Comparison of ENCODE assay signal across 8 cellular contexts in genomic region chr16:1771864-1772361, GRCh38. TPM values are rescaled to one million over a fixed set of nuclear protein-coding genes. Genes with fewer than 3 reads are reported as not detected.
DNase-seq lines count a peak whose midpoint lies in the region; ATAC-seq and TF ChIP-seq lines count a peak whose summit lies in the region.

No MANE protein-coding gene starts in this region.

- no peak overlapping the region for H2AFZ ChIP-seq in OCI-LY1 (ENCODE audit: low read length)
- no peak overlapping the region for H2AFZ ChIP-seq in trophoblast cell (ENCODE audit: insufficient read depth, low read length, poor library complexity)

- H2BK5ac ChIP-seq in trophoblast cell (ENCODE audit: low read depth, low read length, poor library complexity) = no peak overlapping the region

- H3K4me1 ChIP-seq in OCI-LY1 (ENCODE audit: insufficient read depth, low read length, severe bottlenecking) = peaks cover 22% of the 10 kb centered on the region
- H3K4me1 ChIP-seq in trophoblast cell (ENCODE audit: control insufficient read depth in 1 of 2, insufficient read depth in 2 of 2, low read length in 2 of 2) = peaks cover 10 to 18% of the 10 kb centered on the region in 2 experiments

- H2BK12ac ChIP-seq in trophoblast cell (ENCODE audit: low read length) = no peak overlapping the region

- H4K8ac ChIP-seq in trophoblast cell (ENCODE audit: low read depth, low read length) = peak overlapping the region; percentile 88

- TF ChIP-seq CTCF in GM06990 (IDR thresholded peaks at IDR 0.05; ENCODE audit: insufficient read depth, low read length, poor library complexity, severe bottlenecking) (no peak), OCI-LY1 (IDR thresholded peaks at IDR 0.05; ENCODE audit: low read length) (no peak), epithelial cell of esophagus (IDR thresholded peaks at IDR 0.05; ENCODE audit: insufficient read depth, low read depth, low read length, missing control alignments) (no peak)

- H3K9me3 ChIP-seq in OCI-LY1 (ENCODE audit: low read length) (no peaks in the 10 kb centered on the region), trophoblast cell (ENCODE audit: insufficient read depth, low read depth, low read length) (peaks cover 2% of the 10 kb centered on the region)

- peak overlapping the region; percentile 83 for H3K27ac ChIP-seq in OCI-LY1 (ENCODE audit: low read depth, low read length, poor library complexity, severe bottlenecking)
- no peak overlapping the region for H3K27ac ChIP-seq in trophoblast cell (ENCODE audit: low read depth, low read length)

- H4K20me1 ChIP-seq in OCI-LY1 (ENCODE audit: insufficient read depth, low read length) = no peaks in the 10 kb centered on the region

- peak overlapping the region; percentile 44 for H3K18ac ChIP-seq in trophoblast cell (ENCODE audit: low read length)

- H3K79me2 ChIP-seq in OCI-LY1 (ENCODE audit: insufficient read depth, low read length) (0 out of 2 replicates have a peak, but pooled peaks cover 3% of the 10 kb centered on the region), trophoblast cell (ENCODE audit: control insufficient read depth, insufficient read depth, low read length, poor library complexity) (peaks cover 15% of the 10 kb centered on the region)

- H3K79me1 ChIP-seq in trophoblast cell (ENCODE audit: low read length) = peaks cover 22% of the 10 kb centered on the region

- no CpG with 5 or more reads among the region's 22 CpGs for WGBS in trophoblast cell (ENCODE audit: extremely low coverage, insufficient coverage, insufficient read length)

- no peaks in the 10 kb centered on the region for H3K9me2 ChIP-seq in OCI-LY1 (ENCODE audit: low read depth, low read length)

- no peak overlapping the region for H3K23ac ChIP-seq in trophoblast cell (ENCODE audit: low read length)

- H3K27me3 ChIP-seq in GM06990 (replicated peaks; ENCODE audit: control insufficient read depth, insufficient read depth, low read length) = no peaks in the 10 kb centered on the region
- H3K27me3 ChIP-seq in OCI-LY1 (ENCODE audit: insufficient read depth, low read length) = no peaks in the 10 kb centered on the region
- no peaks in the 10 kb centered on the region for H3K27me3 ChIP-seq in trophoblast cell (ENCODE audit: insufficient read depth, low read length)

- H3K4me2 ChIP-seq in OCI-LY1 (ENCODE audit: low read length) = peak overlapping the region; percentile 91
- H3K4me2 ChIP-seq in trophoblast cell (ENCODE audit: low read length) = peak overlapping the region; percentile 94

- H3K9ac ChIP-seq in OCI-LY1 (ENCODE audit: low read length) = peak overlapping the region; percentile 88
- peak overlapping the region; percentile 51 for H3K9ac ChIP-seq in trophoblast cell (ENCODE audit: low read length)

- H3K14ac ChIP-seq in trophoblast cell (ENCODE audit: low read length) = peak overlapping the region; percentile 52

- H3K4me3 ChIP-seq in GM06990 (replicated peaks; ENCODE audit: low read depth, low read length) (peak overlapping the region; percentile 84), OCI-LY1 (ENCODE audit: low read depth, low read length, poor library complexity, severe bottlenecking) (peak overlapping the region; percentile 85), epithelial cell of esophagus (ENCODE audit: low read length) (peak overlapping the region; percentile 71), trophoblast cell (ENCODE audit: low read depth, low read length) (peak overlapping the region; percentile 95)

- H3K36me3 ChIP-seq in GM06990 (ENCODE audit: control insufficient read depth, insufficient read depth, low read length) (peaks cover 33% of the 10 kb centered on the region), OCI-LY1 (ENCODE audit: insufficient read depth, low read length) (peaks cover 43% of the 10 kb centered on the region), trophoblast cell (ENCODE audit: control insufficient read depth in 1 of 2, insufficient read depth in 2 of 2, low read length in 2 of 2) (peaks cover 46 to 52% of the 10 kb centered on the region in 2 experiments)

- peak overlapping the region; percentile 50 for H4K12ac ChIP-seq in trophoblast cell (ENCODE audit: low read depth, low read length)

- ATAC-seq in HG03457 (IDR thresholded peaks at IDR 0.05; ENCODE audit: unreplicated experiment) (no peak), GM18867 (IDR thresholded peaks at IDR 0.05; ENCODE audit: unreplicated experiment) (no peak), HG03342 (IDR thresholded peaks at IDR 0.05; ENCODE audit: unreplicated experiment) (no peak), HG02852 (IDR thresholded peaks at IDR 0.05; ENCODE audit: unreplicated experiment) (no peak)

- H3F3A ChIP-seq in OCI-LY1 (ENCODE audit: insufficient read depth, low read length) = no peaks in the 10 kb centered on the region

- peak overlapping the region; percentile 68 for H3K4ac ChIP-seq in trophoblast cell (ENCODE audit: low read depth, low read length)

- H2BK120ac ChIP-seq in trophoblast cell (ENCODE audit: insufficient read depth, low read length, poor library complexity) = no peak overlapping the region

- DNase-seq in GM06990 (ENCODE audit: extremely low read depth, insufficient read length) = no peak
- DNase-seq in epithelial cell of esophagus (ENCODE audit: low read depth) = no peak
- DNase-seq in trophoblast cell = no peak

- peak overlapping the region; percentile 17 for H2AK5ac ChIP-seq in trophoblast cell (ENCODE audit: low read length)

- peak overlapping the region; percentile 46 for H4K91ac ChIP-seq in trophoblast cell (ENCODE audit: low read depth, low read length)

RNA-seq across cellular contexts. Expression of gene NME3, which starts 0.6 kb away (rescaled TPM):
- polyA plus RNA-seq in trophoblast cell (2013) = 31.6 TPM in 2 replicates

RNA-seq across cellular contexts. Expression of gene EME2, which starts 0.7 kb away (rescaled TPM):
- 3.6 and 4.3 TPM in 2 replicates for polyA plus RNA-seq in trophoblast cell (2013)

RNA-seq across cellular contexts. Expression of gene MRPS34, which starts 1.0 kb away (rescaled TPM):
- 94.3 and 98.1 TPM in 2 replicates for polyA plus RNA-seq in trophoblast cell (2013)

RNA-seq across cellular contexts. Expression of gene SPSB3, which starts 10.5 kb away (rescaled TPM):
- polyA plus RNA-seq in trophoblast cell (2013) = 33.2 and 35.2 TPM in 2 replicates

RNA-seq across cellular contexts. Expression of gene NUBP2, which starts 10.8 kb away (rescaled TPM):
- 44.4 and 44.6 TPM in 2 replicates for polyA plus RNA-seq in trophoblast cell (2013)
